In genomic region chr3:98990657-98991056, GRCh38 we compare ENCODE assay signal across 7 cellular contexts.
"Had no signal": no experiment of that assay in that cellular context is flagged by ENCODE, and none has a peak within 500 bp of the region (broad histone marks: within the 10 kb centered on the region; RNA-seq: fewer than 3 reads in every experiment).

No MANE protein-coding gene starts in this region.

- H3K27ac ChIP-seq: GM23248, HL-60, KMS-11 had no signal

- H3K4me3 ChIP-seq: GM23248 had no signal

- FAIRE-seq: HepG2 had no signal

- DNase-seq: GOT3, H9, KBM-7 had no signal

- ATAC-seq: HepG2 had no signal

- H3K4me2 ChIP-seq: KMS-11 had no signal
